17 cellular contexts compared by ENCODE assay signal in genomic region chr17:28889996-28890395, GRCh38. TPM values are rescaled to one million over a fixed set of nuclear protein-coding genes. Genes with fewer than 3 reads are reported as not detected.
DNase-seq lines count a peak whose midpoint lies in the region; ATAC-seq, FAIRE-seq and TF ChIP-seq lines count a peak whose summit lies in the region.
"Had no signal": no experiment of that assay in that cellular context is flagged by ENCODE, and none has a peak within 500 bp of the region (broad histone marks: within the 10 kb centered on the region; RNA-seq: fewer than 3 reads in every experiment).

No MANE protein-coding gene starts in this region.

- TF ChIP-seq POLR2A in endothelial cell of umbilical vein (IDR thresholded peaks at IDR 0.05; ENCODE audit: low read depth, low read length) = no peak

- POLR2A ChIA-PET in endothelial cell of umbilical vein (lab: Charles Lee) = no interaction called here

- no peak overlapping the region for H2AFZ ChIP-seq in endothelial cell of umbilical vein (ENCODE audit: low read depth, low read length)

- peak overlapping the region; percentile 7 for H3K9ac ChIP-seq in endothelial cell of umbilical vein (replicated peaks; ENCODE audit: extremely low read depth, insufficient read depth, low read length)

- no peak overlapping the region for H3K4me2 ChIP-seq in endothelial cell of umbilical vein (ENCODE audit: insufficient read depth, low read length)

- H3K27ac Mint-ChIP-seq in T-helper 17 cell = peak overlapping the region; percentile 49
- H3K27ac Mint-ChIP-seq: endodermal cell had no signal

- no peak for ATAC-seq in T-helper 17 cell
- no peak for ATAC-seq in HG03342 (IDR thresholded peaks at IDR 0.05; ENCODE audit: unreplicated experiment)
- ATAC-seq: HCT116 had no signal

- CTCF ChIA-PET in endothelial cell of umbilical vein (lab: Charles Lee) = interaction anchor here (0.9 to 2.5 kb wide), 5 partner anchors 12 to 163 kb away, joined by 3 to 7 read pairs (median 3); no protein-coding TSS in a partner anchor

- H3K4me1 ChIP-seq in endothelial cell of umbilical vein (ENCODE audit: control insufficient read depth, extremely low read depth, insufficient read depth, low read length) = peaks cover 40% of the 10 kb centered on the region
- H3K4me1 ChIP-seq: BE2C had no signal

- no peaks in the 10 kb centered on the region for H4K20me1 ChIP-seq in endothelial cell of umbilical vein (replicated peaks; ENCODE audit: control insufficient read depth, extremely low read depth, insufficient read depth, low read length)

- no peak overlapping the region for H3K4me3 ChIP-seq in endothelial cell of umbilical vein (replicated peaks in 1 of 3; ENCODE audit: insufficient read depth in 1 of 3, low read depth in 1 of 3, low read length in 3 of 3)
- H3K4me3 ChIP-seq: Peyer's patch had no signal

- intact Hi-C loops in endothelial cell of umbilical vein (cut with micrococcal nuclease) = no loop called here

- peaks cover 30% of the 10 kb centered on the region for H3K4me1 Mint-ChIP-seq in T-helper 17 cell
- H3K4me1 Mint-ChIP-seq: endodermal cell had no signal

- H3K27me3 Mint-ChIP-seq in T-helper 17 cell = no peaks in the 10 kb centered on the region

- no peaks in the 10 kb centered on the region for H3K9me1 ChIP-seq in endothelial cell of umbilical vein (replicated peaks; ENCODE audit: control insufficient read depth, extremely low read depth, insufficient read depth, low read length)

- H3K27me3 ChIP-seq in endothelial cell of umbilical vein (ENCODE audit: control insufficient read depth in 2 of 2, insufficient read depth in 2 of 2, low read length in 2 of 2) = no peaks in the 10 kb centered on the region
- H3K27me3 ChIP-seq: BE2C, Peyer's patch had no signal

- H3K79me2 ChIP-seq in endothelial cell of umbilical vein (ENCODE audit: control insufficient read depth, insufficient read depth, low read length) = peaks cover 10% of the 10 kb centered on the region

- TF ChIP-seq CTCF in 22Rv1 (IDR thresholded peaks at IDR 0.05) = no peak
- no peak for TF ChIP-seq CTCF in endothelial cell of umbilical vein (IDR thresholded peaks at IDR 0.05; ENCODE audit: extremely low read depth in 1 of 2, insufficient read depth in 1 of 2, low read depth in 1 of 2, low read length in 2 of 2)

- H3K27ac ChIP-seq in 22Rv1 (peak overlapping the region; percentile 33), endothelial cell of umbilical vein (ENCODE audit: insufficient read depth, low read depth, low read length) (peak overlapping the region; percentile 32)
- H3K27ac ChIP-seq: Peyer's patch had no signal

- FAIRE-seq in endothelial cell of umbilical vein (lab: Jason Lieb, UNC) = no peak

- peak; percentile 41 for DNase-seq in CD1c-positive myeloid dendritic cell (ENCODE audit: extremely low spot score)
- no peak for DNase-seq in T-helper 17 cell
- DNase-seq in endothelial cell of umbilical vein (ENCODE audit: low read depth, low spot score) = peak; percentile 28
- DNase-seq in NOMO-1 treated with DMSO at 0.1 percent for 48 hours (lab: John Stamatoyannopoulos, UW; ENCODE audit: unreplicated experiment) = no peak
- no peak for DNase-seq in NCI-H2107 treated with DMSO at 0.1 percent for 48 hours (lab: John Stamatoyannopoulos, UW; ENCODE audit: unreplicated experiment)
- DNase-seq in stimulated activated CD4-positive, alpha-beta T cell treated with anti-CD3 and anti-CD28 coated beads, Interleukin-2, amount 100 ng/mL, for 24 hours = no peak
- DNase-seq: BE2C; caudate nucleus; endodermal cell; Karpas-422; NCI-H1694 treated with DMSO at 0.1 percent for 48 hours; NCI-H510A treated with DMSO at 0.1 percent for 48 hours; Peyer's patch; stimulated activated CD4-positive, alpha-beta T cell treated with anti-CD3 and anti-CD28 coated beads, Interleukin-12 subunit alpha, Interleukin-12 subunit beta, amount 100 ng/mL, for 4 hours had no signal

- H3K36me3 Mint-ChIP-seq in T-helper 17 cell (ENCODE audit: low read depth) = peaks cover 1% of the 10 kb centered on the region

- no TSS peak for BruUV-seq in endothelial cell of umbilical vein (replicated peaks; lab: Mats Ljungman, UMichigan)

- H3K36me3 ChIP-seq in endothelial cell of umbilical vein (ENCODE audit: control insufficient read depth in 2 of 2, extremely low read depth in 1 of 2, insufficient read depth in 2 of 2, low read length in 2 of 2) = peaks cover 0 to 9% of the 10 kb centered on the region in 2 experiments
- H3K36me3 ChIP-seq: BE2C had no signal

- H3K4me3 Mint-ChIP-seq in T-helper 17 cell = no peak overlapping the region
- H3K4me3 Mint-ChIP-seq: endodermal cell had no signal

- H3K9me3 ChIP-seq in T-helper 17 cell (ENCODE audit: control insufficient read depth, low read length, poor library complexity, severe bottlenecking) (no peaks in the 10 kb centered on the region), endothelial cell of umbilical vein (replicated peaks; ENCODE audit: control insufficient read depth, insufficient read depth, low read length) (no peaks in the 10 kb centered on the region)
- H3K9me3 ChIP-seq: BE2C, Peyer's patch had no signal

- dilution Hi-C loops in endothelial cell of umbilical vein (cut with MboI; ENCODE audit: extremely low pct_ligation_motif_present, low sequenced_read_pairs) = no loop called here

TF ChIP-seq in endothelial cell of umbilical vein, 7 proteins besides CTCF, POLR2A, EP300 and RAD21:
- TF ChIP-seq FOS (IDR thresholded peaks at IDR 0.05; ENCODE audit: borderline replicate concordance, insufficient read depth, low read length) (no peak), GATA2 (IDR thresholded peaks at IDR 0.05; ENCODE audit: insufficient read depth, insufficient read length, low read depth, low read length) (no peak), POLR2AphosphoS5 (IDR thresholded peaks at IDR 0.05; ENCODE audit: insufficient read depth, low read depth, low read length) (no peak), MYC (IDR thresholded peaks at IDR 0.05; ENCODE audit: low read depth, low read length) (no peak), EZH2 (IDR thresholded peaks at IDR 0.05; ENCODE audit: borderline replicate concordance, low read depth, low read length, severe bottlenecking) (no peak)
- TF ChIP-seq, protein P1, sequence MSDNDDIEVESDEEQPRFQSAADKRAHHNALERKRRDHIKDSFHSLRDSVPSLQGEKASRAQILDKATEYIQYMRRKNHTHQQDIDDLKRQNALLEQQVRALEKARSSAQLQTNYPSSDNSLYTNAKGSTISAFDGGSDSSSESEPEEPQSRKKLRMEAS (IDR thresholded peaks at IDR 0.05; ENCODE audit: insufficient read depth, insufficient read length) = no peak

RNA-seq across cellular contexts. Expression of gene FLOT2, which starts 7.5 kb away (rescaled TPM):
- total RNA-seq in T-helper 17 cell = 100 to 1,000 TPM; 132 to 147 TPM
- total RNA-seq in endothelial cell of umbilical vein = 131 and 169 TPM in 2 replicates
- 180 and 184 TPM in 2 replicates for polyA plus RNA-seq in endothelial cell of umbilical vein
- polyA plus RNA-seq in endothelial cell of umbilical vein (2011; cell fraction: cytosol; rRNA removed) = 105 TPM in 2 replicates
- 77.0 and 84.7 TPM in 2 replicates for polyA plus RNA-seq in endothelial cell of umbilical vein (2011; cell fraction: nucleus; rRNA removed)
- 76.8 and 86.5 TPM in 2 replicates for polyA plus RNA-seq in endothelial cell of umbilical vein (2012)
- 187 and 214 TPM in 2 replicates for polyA minus RNA-seq in endothelial cell of umbilical vein
- polyA minus RNA-seq in endothelial cell of umbilical vein (2011; cell fraction: cytosol; rRNA and poly(A)+ RNA removed) = 70.7 TPM
- 24.4 and 26.2 TPM in 2 replicates for polyA minus RNA-seq in endothelial cell of umbilical vein (2011; cell fraction: nucleus; rRNA and poly(A)+ RNA removed)

RNA-seq across cellular contexts. Expression of gene DHRS13, which starts 12.9 kb away (rescaled TPM):
- total RNA-seq in T-helper 17 cell (10 to 100 TPM; 21.0 TPM), endothelial cell of umbilical vein (5.6 and 7.2 TPM in 2 replicates)
- polyA plus RNA-seq in endothelial cell of umbilical vein = 8.2 and 9.3 TPM in 2 replicates
- polyA plus RNA-seq in endothelial cell of umbilical vein (2011; cell fraction: cytosol; rRNA removed) = 7.1 and 7.3 TPM in 2 replicates
- 5.3 and 6.0 TPM in 2 replicates for polyA plus RNA-seq in endothelial cell of umbilical vein (2011; cell fraction: nucleus; rRNA removed)
- 1.5 and 1.8 TPM in 2 replicates for polyA plus RNA-seq in endothelial cell of umbilical vein (2012)
- polyA minus RNA-seq in endothelial cell of umbilical vein = 2.4 and 3.6 TPM in 2 replicates
- 10.3 TPM for polyA minus RNA-seq in endothelial cell of umbilical vein (2011; cell fraction: cytosol; rRNA and poly(A)+ RNA removed)
- 2.5 TPM in 2 replicates for polyA minus RNA-seq in endothelial cell of umbilical vein (2011; cell fraction: nucleus; rRNA and poly(A)+ RNA removed)

RNA-seq across cellular contexts. Expression of gene ERAL1, which starts 35.2 kb away (rescaled TPM):
- 10 to 100 TPM; 19.0 to 20.5 TPM for total RNA-seq in T-helper 17 cell
- 50.3 and 58.0 TPM in 2 replicates for total RNA-seq in endothelial cell of umbilical vein
- 86.6 and 102 TPM in 2 replicates for polyA plus RNA-seq in endothelial cell of umbilical vein
- polyA plus RNA-seq in endothelial cell of umbilical vein (2011; cell fraction: cytosol; rRNA removed) = 88.4 and 97.2 TPM in 2 replicates
- 99.2 and 99.9 TPM in 2 replicates for polyA plus RNA-seq in endothelial cell of umbilical vein (2011; cell fraction: nucleus; rRNA removed)
- 65.5 and 79.5 TPM in 2 replicates for polyA plus RNA-seq in endothelial cell of umbilical vein (2012)
- 82.8 and 101 TPM in 2 replicates for polyA minus RNA-seq in endothelial cell of umbilical vein
- 69.5 TPM for polyA minus RNA-seq in endothelial cell of umbilical vein (2011; cell fraction: cytosol; rRNA and poly(A)+ RNA removed)
- 31.0 and 38.9 TPM in 2 replicates for polyA minus RNA-seq in endothelial cell of umbilical vein (2011; cell fraction: nucleus; rRNA and poly(A)+ RNA removed)

RNA-seq across cellular contexts. Expression of gene FAM222B, which starts 47.4 kb away (rescaled TPM):
- total RNA-seq in T-helper 17 cell (10 to 100 TPM; 18.3 to 22.6 TPM), endothelial cell of umbilical vein (30.6 and 33.7 TPM in 2 replicates)
- 20.6 and 21.1 TPM in 2 replicates for polyA plus RNA-seq in endothelial cell of umbilical vein
- 18.3 and 19.6 TPM in 2 replicates for polyA plus RNA-seq in endothelial cell of umbilical vein (2011; cell fraction: cytosol; rRNA removed)
- 23.3 and 23.6 TPM in 2 replicates for polyA plus RNA-seq in endothelial cell of umbilical vein (2011; cell fraction: nucleus; rRNA removed)
- polyA plus RNA-seq in endothelial cell of umbilical vein (2012) = 22.9 and 24.4 TPM in 2 replicates
- polyA minus RNA-seq in endothelial cell of umbilical vein = 41.2 and 46.6 TPM in 2 replicates
- 8.4 TPM for polyA minus RNA-seq in endothelial cell of umbilical vein (2011; cell fraction: cytosol; rRNA and poly(A)+ RNA removed)
- polyA minus RNA-seq in endothelial cell of umbilical vein (2011; cell fraction: nucleus; rRNA and poly(A)+ RNA removed) = 40.4 and 42.2 TPM in 2 replicates

Comparison
In these comparisons a context has a peak if more than half of its experiments do, and no peak if none do; other contexts are left out.
1. DNase-seq: peak in CD1c-positive myeloid dendritic cell (single experiment) and endothelial cell of umbilical vein (single experiment); none in T-helper 17 cell (0 of 3), NOMO-1 treated with DMSO at 0.1 percent for 48 hours (single experiment), NCI-H2107 treated with DMSO at 0.1 percent for 48 hours (single experiment) and stimulated activated CD4-positive, alpha-beta T cell treated with anti-CD3 and anti-CD28 coated beads, Interleukin-2, amount 100 ng/mL, for 24 hours (0 of 2).